In genomic region chrX:39653656-39654055, GRCh38 we compare ENCODE assay signal across 16 cellular contexts.
A peak's percentile ranks its signal among the peaks of the same experiment; 100 is the strongest.
DNase-seq lines count a peak whose midpoint lies in the region; ATAC-seq and TF ChIP-seq lines count a peak whose summit lies in the region.
"Had no signal": no experiment of that assay in that cellular context is flagged by ENCODE, and none has a peak within 500 bp of the region (broad histone marks: within the 10 kb centered on the region; RNA-seq: fewer than 3 reads in every experiment).

No MANE protein-coding gene starts in this region.

- TF ChIP-seq CTCF in WERI-Rb-1 (IDR thresholded peaks at IDR 0.05; ENCODE audit: low read depth, low read length) (0 out of 2 replicates have a peak, but pooled peaks have one; percentile 4), glutamatergic neuron (IDR thresholded peaks at IDR 0.05; ENCODE audit: partially characterized antibody, unreplicated experiment) (no peak), lower leg skin (IDR thresholded peaks at IDR 0.05) (no peak), left ventricle myocardium inferior (IDR thresholded peaks at IDR 0.05; ENCODE audit: borderline replicate concordance) (no peak)

- H3K36me3 Mint-ChIP-seq in glutamatergic neuron (ENCODE audit: unreplicated experiment): no peaks in the 10 kb centered on the region

- H3K36me3 ChIP-seq in WERI-Rb-1 (no peaks in the 10 kb centered on the region), neuronal stem cell (replicated peaks in 1 of 2; ENCODE audit: control insufficient read depth in 2 of 2, insufficient read depth in 2 of 2, low read length in 2 of 2) (no peaks in the 10 kb centered on the region), left ventricle myocardium inferior (no peaks in the 10 kb centered on the region)
- H3K36me3 ChIP-seq: brain microvascular endothelial cell, suprapubic skin had no signal

- H3K9me3 ChIP-seq in WERI-Rb-1 (ENCODE audit: severe bottlenecking) (no peaks in the 10 kb centered on the region), neuronal stem cell (replicated peaks in 1 of 2; ENCODE audit: control insufficient read depth in 2 of 2, insufficient read depth in 1 of 2, low read depth in 1 of 2, low read length in 2 of 2) (no peaks in the 10 kb centered on the region), left ventricle myocardium inferior (replicated peaks) (no peaks in the 10 kb centered on the region)
- H3K9me3 ChIP-seq: suprapubic skin had no signal

- no peak overlapping the region for H3K9ac ChIP-seq in neuronal stem cell (ENCODE audit: low read depth, low read length, poor library complexity)

- no peaks in the 10 kb centered on the region for H3K27me3 Mint-ChIP-seq in glutamatergic neuron (ENCODE audit: unreplicated experiment)

- H3K4me2 ChIP-seq in neuronal stem cell (ENCODE audit: insufficient read depth, low read length, poor library complexity, severe bottlenecking): no peak overlapping the region

- H4K8ac ChIP-seq in neuronal stem cell (ENCODE audit: low read depth, low read length): no peak overlapping the region

- H2BK12ac ChIP-seq in neuronal stem cell (ENCODE audit: low read length): no peak overlapping the region

- H2BK5ac ChIP-seq in neuronal stem cell (ENCODE audit: low read length): no peak overlapping the region

- H3K23ac ChIP-seq in neuronal stem cell (ENCODE audit: low read depth, low read length, poor library complexity): no peak overlapping the region

- H3K27ac ChIP-seq in WERI-Rb-1: peak overlapping the region; percentile 81
- no peak overlapping the region for H3K27ac ChIP-seq in neuronal stem cell (replicated peaks; ENCODE audit: low read length)
- no peak overlapping the region for H3K27ac ChIP-seq in left ventricle myocardium inferior (replicated peaks)
- H3K27ac ChIP-seq: brain microvascular endothelial cell, suprapubic skin had no signal

- no peaks in the 10 kb centered on the region for H3K27me3 ChIP-seq in WERI-Rb-1 (ENCODE audit: insufficient read depth, low read depth, severe bottlenecking)
- H3K27me3 ChIP-seq in neuronal stem cell (ENCODE audit: control insufficient read depth in 3 of 3, insufficient read depth in 3 of 3, low read depth in 1 of 3, low read length in 3 of 3): peaks cover 0 to 23% (median 0%) of the 10 kb centered on the region in 3 experiments
- no peaks in the 10 kb centered on the region for H3K27me3 ChIP-seq in left ventricle myocardium inferior (ENCODE audit: low read depth)
- H3K27me3 ChIP-seq: brain microvascular endothelial cell, suprapubic skin had no signal

- intact Hi-C loops in lower leg skin (cut with DNase I; ENCODE audit: low total_unique reads): no loop called here
- intact Hi-C loops in left ventricle myocardium inferior (cut with micrococcal nuclease): no loop called here

- H3K4me3 ChIP-seq in WERI-Rb-1 (ENCODE audit: low read depth, low read length) (peak overlapping the region; percentile 27), neuronal stem cell (ENCODE audit: low read length in 2 of 2) (no peak overlapping the region), lower leg skin (ENCODE audit: low read depth, poor library complexity, severe bottlenecking) (no peak overlapping the region), left ventricle myocardium inferior (no peak overlapping the region)
- H3K4me3 ChIP-seq: suprapubic skin had no signal

- peak overlapping the region; percentile 72 for H3K27ac Mint-ChIP-seq in glutamatergic neuron (ENCODE audit: unreplicated experiment)
- H3K27ac Mint-ChIP-seq: effector memory CD8-positive, alpha-beta T cell had no signal

- no peak overlapping the region for H3K18ac ChIP-seq in neuronal stem cell (ENCODE audit: low read length)

- WGBS in neuronal stem cell (ENCODE audit: extremely low coverage in 2 of 2, insufficient read length in 2 of 2, insufficient replicate concordance in 1 of 2), 2 donors: no CpG with 5 or more reads among the region's 11 CpGs
- WGBS in lower leg skin, 2 donors: 33 to 34% methylated on average over 11 of the region's 11 CpGs

- H3K9me3 Mint-ChIP-seq in glutamatergic neuron (ENCODE audit: unreplicated experiment): no peaks in the 10 kb centered on the region
- H3K9me3 Mint-ChIP-seq: effector memory CD8-positive, alpha-beta T cell had no signal

- peak overlapping the region; percentile 72 for H3K4me3 Mint-ChIP-seq in glutamatergic neuron (ENCODE audit: unreplicated experiment)
- H3K4me3 Mint-ChIP-seq: effector memory CD8-positive, alpha-beta T cell had no signal

- no peak for TF ChIP-seq POLR2A in lower leg skin (IDR thresholded peaks at IDR 0.05)

- no peak overlapping the region for H2BK120ac ChIP-seq in neuronal stem cell (ENCODE audit: low read depth, low read length)

- no peak for ATAC-seq in GM18517 (IDR thresholded peaks at IDR 0.05; ENCODE audit: unreplicated experiment)
- ATAC-seq: effector memory CD8-positive, alpha-beta T cell had no signal

- H3K4me1 ChIP-seq in neuronal stem cell (ENCODE audit: control insufficient read depth in 2 of 2, insufficient read depth in 1 of 2, low read depth in 1 of 2, low read length in 2 of 2) (peaks cover 0 to 15% of the 10 kb centered on the region in 2 donors), left ventricle myocardium inferior (no peaks in the 10 kb centered on the region)

- no peak overlapping the region for H2BK15ac ChIP-seq in neuronal stem cell (ENCODE audit: low read length)

- no peak overlapping the region for H3K14ac ChIP-seq in neuronal stem cell (ENCODE audit: low read length)

- H4K91ac ChIP-seq in neuronal stem cell (ENCODE audit: low read depth, low read length, poor library complexity): no peak overlapping the region

- H2AFZ ChIP-seq in neuronal stem cell (ENCODE audit: low read length): peak overlapping the region; percentile 26

- H3K4ac ChIP-seq in neuronal stem cell (ENCODE audit: low read length): no peak overlapping the region

- peak; percentile 39 for DNase-seq in COLO829 (ENCODE audit: low spot score)
- DNase-seq in WERI-Rb-1: peak; percentile 66
- no peak for DNase-seq in glutamatergic neuron
- DNase-seq in neuronal stem cell (ENCODE audit: low spot score): no peak
- DNase-seq in AML-193 (lab: John Stamatoyannopoulos, UW): no peak
- no peak for DNase-seq in lower leg skin (ENCODE audit: low spot score in 2 of 2)
- DNase-seq in left ventricle myocardium inferior: no peak
- DNase-seq: activated gamma-delta T cell; brain microvascular endothelial cell; effector memory CD8-positive, alpha-beta T cell; GOT3; NCI-H2081 treated with DMSO at 0.1 percent for 48 hours; RPMI8226; stimulated activated CD4-positive, alpha-beta T cell treated with anti-CD3 and anti-CD28 coated beads, Interleukin-15, amount 100 ng/mL, for 24 hours had no signal

- H2AK5ac ChIP-seq in neuronal stem cell (ENCODE audit: low read depth, low read length): no peak overlapping the region

- H3K79me1 ChIP-seq in neuronal stem cell (ENCODE audit: low read depth, low read length): no peaks in the 10 kb centered on the region

- H3K4me1 Mint-ChIP-seq in glutamatergic neuron (ENCODE audit: low read depth, unreplicated experiment): peaks cover 28% of the 10 kb centered on the region

Comparison
In these comparisons a context has a peak if more than half of its experiments do, and no peak if none do; other contexts are left out.
1. DNase-seq: peak in COLO829 (single experiment) and WERI-Rb-1 (single experiment); none in glutamatergic neuron (single experiment), neuronal stem cell (single experiment), AML-193 (0 of 2), lower leg skin (0 of 2) and left ventricle myocardium inferior (single experiment).